ENCODE assay signal across 19 cellular contexts in genomic region chr14:97704316-97704715, GRCh38.
DNase-seq lines count a peak whose midpoint lies in the region; ATAC-seq and TF ChIP-seq lines count a peak whose summit lies in the region.
"Had no signal": no experiment of that assay in that cellular context is flagged by ENCODE, and none has a peak within 500 bp of the region (broad histone marks: within the 10 kb centered on the region; RNA-seq: fewer than 3 reads in every experiment).

No MANE protein-coding gene starts in this region.

- TF ChIP-seq CTCF in natural killer cell (IDR thresholded peaks at IDR 0.05) (no peak), osteocyte (IDR thresholded peaks at IDR 0.05) (no peak)

- POLR2A ChIA-PET in activated CD4-positive, alpha-beta T cell treated with anti-CD3 and anti-CD28 coated beads for 36 hours (lab: Charles Lee), result no interaction called here

- no peak for DNase-seq in activated CD4-positive, alpha-beta T cell treated with anti-CD3 and anti-CD28 coated beads for 36 hours
- DNase-seq in activated CD4-positive, alpha-beta T cell treated with anti-CD3 and anti-CD28 coated beads for 4 hours, result no peak
- peak; percentile 43 for DNase-seq in Jurkat, Clone E6-1 (ENCODE audit: low read depth, low spot score)
- no peak for DNase-seq in activated T-helper 2 cell treated with anti-CD3 and anti-CD28 coated beads, Interferon-gamma antibody, Interleukin-2, Interleukin-4, amounts not matched to agents 10 μg/mL and 5 μg/mL and 100 μg/mL, durations not matched to agents 14 hours and 24 hours and 36 hours (ENCODE audit: low spot score)
- no peak for DNase-seq in natural killer cell
- no peak for DNase-seq in osteocyte (ENCODE audit: extremely low spot score, unreplicated experiment)
- no peak for DNase-seq in COR-L47 (lab: John Stamatoyannopoulos, UW)
- DNase-seq: esophagus squamous epithelium; left ventricle myocardium inferior; NCI-H1092; NCI-H2107; NCI-H526; pancreas; SHP77; stimulated activated CD4-positive, alpha-beta T cell treated with anti-CD3 and anti-CD28 coated beads, Interleukin-4, amount 100 ng/mL, for 1 hour had no signal

- H3K4me3 ChIP-seq in Jurkat, Clone E6-1 (ENCODE audit: low read length), result no peak overlapping the region
- H3K4me3 ChIP-seq: breast epithelium, esophagus squamous epithelium, K562, left ventricle myocardium inferior, pancreas, thoracic aorta had no signal

- H3K36me3 Mint-ChIP-seq in activated CD4-positive, alpha-beta T cell treated with anti-CD3 and anti-CD28 coated beads for 36 hours (ENCODE audit: low read depth), result peaks cover under 1% of the 10 kb centered on the region
- H3K36me3 Mint-ChIP-seq in activated T-helper 2 cell treated with anti-CD3 and anti-CD28 coated beads, Interferon-gamma antibody, Interleukin-2, Interleukin-4, amounts not matched to agents 10 μg/mL and 5 μg/mL and 100 μg/mL, durations not matched to agents 14 hours and 24 hours and 36 hours (ENCODE audit: low read depth), result peaks cover 21% of the 10 kb centered on the region
- H3K36me3 Mint-ChIP-seq in natural killer cell, result peaks cover 5% of the 10 kb centered on the region
- H3K36me3 Mint-ChIP-seq in osteocyte (ENCODE audit: unreplicated experiment), result no peaks in the 10 kb centered on the region
- no peaks in the 10 kb centered on the region for H3K36me3 Mint-ChIP-seq in stimulated activated memory B cell treated with anti-CD40 and anti-IgM and Interleukin-4, amounts not matched to agents 10 μg/mL and 1 μg/mL and 100 μg/mL, for 72 hours

- peaks cover 69% of the 10 kb centered on the region for H3K4me1 Mint-ChIP-seq in activated CD4-positive, alpha-beta T cell treated with anti-CD3 and anti-CD28 coated beads for 36 hours
- peaks cover 68% of the 10 kb centered on the region for H3K4me1 Mint-ChIP-seq in activated T-helper 2 cell treated with anti-CD3 and anti-CD28 coated beads, Interferon-gamma antibody, Interleukin-2, Interleukin-4, amounts not matched to agents 10 μg/mL and 5 μg/mL and 100 μg/mL, durations not matched to agents 14 hours and 24 hours and 36 hours (ENCODE audit: low read depth)
- H3K4me1 Mint-ChIP-seq in natural killer cell (peaks cover 72 to 73% of the 10 kb centered on the region in 2 donors), osteocyte (ENCODE audit: unreplicated experiment) (no peaks in the 10 kb centered on the region)
- H3K4me1 Mint-ChIP-seq in stimulated activated memory B cell treated with anti-CD40 and anti-IgM and Interleukin-4, amounts not matched to agents 10 μg/mL and 1 μg/mL and 100 μg/mL, for 72 hours, result no peaks in the 10 kb centered on the region

- H3K4me3 Mint-ChIP-seq in activated CD4-positive, alpha-beta T cell treated with anti-CD3 and anti-CD28 coated beads for 36 hours, result no peak overlapping the region
- no peak overlapping the region for H3K4me3 Mint-ChIP-seq in activated T-helper 2 cell treated with anti-CD3 and anti-CD28 coated beads, Interferon-gamma antibody, Interleukin-2, Interleukin-4, amounts not matched to agents 10 μg/mL and 5 μg/mL and 100 μg/mL, durations not matched to agents 14 hours and 24 hours and 36 hours (ENCODE audit: low read depth)
- H3K4me3 Mint-ChIP-seq in natural killer cell (peak overlapping the region; percentile 81), osteocyte (ENCODE audit: unreplicated experiment) (no peak overlapping the region)
- H3K4me3 Mint-ChIP-seq in stimulated activated memory B cell treated with anti-CD40 and anti-IgM and Interleukin-4, amounts not matched to agents 10 μg/mL and 1 μg/mL and 100 μg/mL, for 72 hours, result no peak overlapping the region

- no peaks in the 10 kb centered on the region for H3K27me3 Mint-ChIP-seq in activated CD4-positive, alpha-beta T cell treated with anti-CD3 and anti-CD28 coated beads for 36 hours
- no peaks in the 10 kb centered on the region for H3K27me3 Mint-ChIP-seq in activated T-helper 2 cell treated with anti-CD3 and anti-CD28 coated beads, Interferon-gamma antibody, Interleukin-2, Interleukin-4, amounts not matched to agents 10 μg/mL and 5 μg/mL and 100 μg/mL, durations not matched to agents 14 hours and 24 hours and 36 hours (ENCODE audit: low read depth)
- H3K27me3 Mint-ChIP-seq in natural killer cell (ENCODE audit: low read depth in 2 of 2) (no peaks in the 10 kb centered on the region), osteocyte (ENCODE audit: unreplicated experiment) (no peaks in the 10 kb centered on the region)
- no peaks in the 10 kb centered on the region for H3K27me3 Mint-ChIP-seq in stimulated activated memory B cell treated with anti-CD40 and anti-IgM and Interleukin-4, amounts not matched to agents 10 μg/mL and 1 μg/mL and 100 μg/mL, for 72 hours

- CTCF ChIA-PET in activated CD4-positive, alpha-beta T cell treated with anti-CD3 and anti-CD28 coated beads for 36 hours (lab: Charles Lee), result interaction anchor here (1.7 kb wide), 1 partner anchor 9 kb away, joined by 4 read pairs; no protein-coding TSS in a partner anchor

- H3K27ac Mint-ChIP-seq in activated CD4-positive, alpha-beta T cell treated with anti-CD3 and anti-CD28 coated beads for 36 hours, result peak overlapping the region; percentile 69
- H3K27ac Mint-ChIP-seq in activated T-helper 2 cell treated with anti-CD3 and anti-CD28 coated beads, Interferon-gamma antibody, Interleukin-2, Interleukin-4, amounts not matched to agents 10 μg/mL and 5 μg/mL and 100 μg/mL, durations not matched to agents 14 hours and 24 hours and 36 hours, result peak overlapping the region; percentile 46
- H3K27ac Mint-ChIP-seq in natural killer cell (peak overlapping the region; percentile 87 to 88), osteocyte (ENCODE audit: unreplicated experiment) (no peak overlapping the region)
- H3K27ac Mint-ChIP-seq in stimulated activated memory B cell treated with anti-CD40 and anti-IgM and Interleukin-4, amounts not matched to agents 10 μg/mL and 1 μg/mL and 100 μg/mL, for 72 hours, result no peak overlapping the region

- no peak for ATAC-seq in activated CD4-positive, alpha-beta T cell treated with anti-CD3 and anti-CD28 coated beads for 36 hours
- no peak for ATAC-seq in natural killer cell
- no peak for ATAC-seq in stimulated activated memory B cell treated with anti-CD40 and anti-IgM and Interleukin-4, amounts not matched to agents 10 μg/mL and 1 μg/mL and 100 μg/mL, for 72 hours
- ATAC-seq: K562, pancreas had no signal

- intact Hi-C loops in activated CD4-positive, alpha-beta T cell treated with anti-CD3 and anti-CD28 coated beads for 36 hours (cut with DNase I, micrococcal nuclease), result loop anchor here in 1 of 2 experiments (10.0 kb wide), 1 partner anchor 520 kb away; no protein-coding TSS in a partner anchor
- intact Hi-C loops in activated T-helper 2 cell treated with anti-CD3 and anti-CD28 coated beads, Interferon-gamma antibody, Interleukin-2, Interleukin-4, amounts not matched to agents 10 μg/mL and 5 μg/mL and 100 μg/mL, durations not matched to agents 14 hours and 24 hours and 36 hours (cut with micrococcal nuclease), result loop anchor here (10.0 kb wide), 2 partner anchors 300 to 410 kb away; no protein-coding TSS in a partner anchor
- intact Hi-C loops in natural killer cell (cut with micrococcal nuclease), result loop anchor here (10.0 kb wide), 1 partner anchor 80 kb away; no protein-coding TSS in a partner anchor

- peaks cover 6% of the 10 kb centered on the region for H3K9me3 Mint-ChIP-seq in activated CD4-positive, alpha-beta T cell treated with anti-CD3 and anti-CD28 coated beads for 36 hours (ENCODE audit: low read depth)
- H3K9me3 Mint-ChIP-seq in activated T-helper 2 cell treated with anti-CD3 and anti-CD28 coated beads, Interferon-gamma antibody, Interleukin-2, Interleukin-4, amounts not matched to agents 10 μg/mL and 5 μg/mL and 100 μg/mL, durations not matched to agents 14 hours and 24 hours and 36 hours, result peaks cover 21% of the 10 kb centered on the region
- H3K9me3 Mint-ChIP-seq in natural killer cell (peaks cover under 1 to 2% of the 10 kb centered on the region in 2 donors), osteocyte (ENCODE audit: unreplicated experiment) (peaks cover 59% of the 10 kb centered on the region)
- peaks cover 15% of the 10 kb centered on the region for H3K9me3 Mint-ChIP-seq in stimulated activated memory B cell treated with anti-CD40 and anti-IgM and Interleukin-4, amounts not matched to agents 10 μg/mL and 1 μg/mL and 100 μg/mL, for 72 hours

Comparison
In these comparisons a context has a peak if more than half of its experiments do, and no peak if none do; other contexts are left out.
1. H3K27ac Mint-ChIP-seq: peak in activated CD4-positive, alpha-beta T cell treated with anti-CD3 and anti-CD28 coated beads for 36 hours (single experiment), activated T-helper 2 cell treated with anti-CD3 and anti-CD28 coated beads, Interferon-gamma antibody, Interleukin-2, Interleukin-4, amounts not matched to agents 10 μg/mL and 5 μg/mL and 100 μg/mL, durations not matched to agents 14 hours and 24 hours and 36 hours (single experiment) and natural killer cell (2 of 2); none in osteocyte (single experiment) and stimulated activated memory B cell treated with anti-CD40 and anti-IgM and Interleukin-4, amounts not matched to agents 10 μg/mL and 1 μg/mL and 100 μg/mL, for 72 hours (single experiment).